In the genomic region with DNA sequence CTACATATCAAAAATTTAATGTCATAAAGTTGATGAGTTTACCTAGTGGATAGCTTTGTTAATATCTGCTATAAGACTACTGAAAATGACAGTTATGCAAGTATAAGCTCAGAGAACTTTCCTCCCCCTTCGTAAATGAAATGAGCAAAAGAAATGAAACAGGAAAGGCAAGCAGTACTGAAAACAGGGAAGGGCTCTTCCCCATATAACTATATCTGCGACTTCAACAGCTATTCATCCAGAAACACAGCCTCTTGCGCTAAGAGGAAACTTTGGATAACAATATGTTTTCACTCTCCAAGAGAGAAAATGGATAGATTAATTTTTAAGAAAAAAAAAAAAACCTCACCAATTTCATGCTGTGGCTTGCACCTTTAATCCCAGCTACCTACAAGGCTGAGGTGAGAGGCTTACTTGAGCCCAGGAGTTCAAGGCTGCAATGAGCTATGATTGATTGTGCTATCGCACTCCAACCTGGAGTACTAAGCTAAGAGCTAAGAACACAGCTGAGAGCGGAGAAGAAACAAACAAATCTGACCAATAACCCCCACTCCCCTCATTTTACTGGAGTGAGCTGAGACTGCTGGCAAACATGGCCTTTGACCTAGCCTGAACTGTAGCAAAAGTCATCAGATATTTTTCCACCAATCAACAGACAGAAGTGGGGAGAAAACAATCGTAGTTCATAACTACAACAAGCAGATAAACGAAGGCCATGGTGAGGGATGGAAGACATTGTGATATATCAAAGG, we compare ENCODE assay signal across 31 cellular contexts. TPM values are rescaled to one million over a fixed set of nuclear protein-coding genes. Genes with fewer than 3 reads are reported as not detected.
DNase-seq lines count a peak whose midpoint lies in the region; ATAC-seq and TF ChIP-seq lines count a peak whose summit lies in the region.
"Had no signal": no experiment of that assay in that cellular context is flagged by ENCODE, and none has a peak within 500 bp of the region (broad histone marks: within the 10 kb centered on the region; RNA-seq: fewer than 3 reads in every experiment).

No MANE protein-coding gene starts in this region.

- H2AFZ ChIP-seq in mammary epithelial cell (ENCODE audit: low read depth, low read length), result no peak overlapping the region

- H3K4me3 ChIP-seq in Caco-2 (ENCODE audit: low read depth, low read length), result no peak overlapping the region
- H3K4me3 ChIP-seq in lower lobe of right lung, result no peak overlapping the region
- no peak overlapping the region for H3K4me3 ChIP-seq in mammary epithelial cell (replicated peaks in 1 of 3; ENCODE audit: insufficient read depth in 1 of 3, low read depth in 2 of 3, low read length in 3 of 3)
- no peak overlapping the region for H3K4me3 ChIP-seq in psoas muscle
- H3K4me3 ChIP-seq: BLaER1 treated with 17β-estradiol and CSF1 and Interleukin-3, amounts not matched to agents 10 nM and 100 nM; GM12878 had no signal

- WGBS in mammary epithelial cell (ENCODE audit: low coverage, missing lambda C conversion rate), result 86% methylated on average over 7 of the region's 7 CpGs
- WGBS in psoas muscle, 3 donors, result 76 to 81% (median 77%) methylated on average over 7 of the region's 7 CpGs

- H3K27me3 Mint-ChIP-seq in Caco-2 (ENCODE audit: insufficient read depth, unreplicated experiment), result no peaks in the 10 kb centered on the region

- no peak overlapping the region for H3K4me2 ChIP-seq in mammary epithelial cell (ENCODE audit: insufficient read depth, low read depth, low read length)
- H3K4me2 ChIP-seq: BLaER1 treated with 17β-estradiol and CSF1 and Interleukin-3, amounts not matched to agents 10 nM and 100 nM had no signal

- H3K9me3 Mint-ChIP-seq in Caco-2 (ENCODE audit: unreplicated experiment), result peaks cover under 1% of the 10 kb centered on the region
- H3K9me3 Mint-ChIP-seq: CD4-positive, alpha-beta memory T cell had no signal

- TF ChIP-seq CTCF in Caco-2 (IDR thresholded peaks at IDR 0.05; ENCODE audit: insufficient read depth in 1 of 2, low read depth in 1 of 2, low read length in 1 of 2, severe bottlenecking in 1 of 2, unreplicated experiment in 1 of 2) (no peak), lower lobe of right lung (IDR thresholded peaks at IDR 0.05) (no peak), mammary epithelial cell (conservative IDR thresholded peaks at IDR 0.05 in 1 of 2, IDR thresholded peaks at IDR 0.05 in 1 of 2; ENCODE audit: extremely low read depth in 1 of 2, insufficient read depth in 1 of 2, low read depth in 1 of 2, low read length in 2 of 2) (no peak), psoas muscle (IDR thresholded peaks at IDR 0.05) (no peak)

- no peaks in the 10 kb centered on the region for H3K36me3 ChIP-seq in Caco-2 (ENCODE audit: control insufficient read depth, insufficient read depth, low read length)
- H3K36me3 ChIP-seq in lower lobe of right lung, result no peaks in the 10 kb centered on the region
- no peaks in the 10 kb centered on the region for H3K36me3 ChIP-seq in mammary epithelial cell (ENCODE audit: insufficient read depth, low read length)
- H3K36me3 ChIP-seq in psoas muscle (ENCODE audit: insufficient read depth in 1 of 2, low read depth in 1 of 2), result no peaks in the 10 kb centered on the region
- H3K36me3 ChIP-seq: BLaER1 treated with 17β-estradiol and CSF1 and Interleukin-3, amounts not matched to agents 10 nM and 100 nM had no signal

- H3K9me3 ChIP-seq in Caco-2, result no peaks in the 10 kb centered on the region
- no peaks in the 10 kb centered on the region for H3K9me3 ChIP-seq in lower lobe of right lung
- H3K9me3 ChIP-seq in mammary epithelial cell (replicated peaks; ENCODE audit: insufficient read depth, low read length), result no peaks in the 10 kb centered on the region
- no peaks in the 10 kb centered on the region for H3K9me3 ChIP-seq in psoas muscle

- no peak overlapping the region for H3K27ac ChIP-seq in lower lobe of right lung
- no peak overlapping the region for H3K27ac ChIP-seq in mammary epithelial cell (ENCODE audit: insufficient read depth, low read depth, low read length)
- no peak overlapping the region for H3K27ac ChIP-seq in psoas muscle
- H3K27ac ChIP-seq: BLaER1 treated with 17β-estradiol and CSF1 and Interleukin-3, amounts not matched to agents 10 nM and 100 nM; RWPE1 had no signal

- no TSS peak for BruUV-seq in Caco-2 (replicated peaks; lab: Mats Ljungman, UMichigan)
- no TSS peak for BruUV-seq in mammary epithelial cell (replicated peaks; lab: Mats Ljungman, UMichigan)

- intact Hi-C loops in Caco-2 (cut with micrococcal nuclease; ENCODE audit: unreplicated experiment), result loop anchor here (1.0 to 2.0 kb wide), 2 partner anchors 15 to 29 kb away; partner anchors contain the start of gene METTL18
- intact Hi-C loops in left colon (cut with DNase I, micrococcal nuclease), result no loop called here
- intact Hi-C loops in lower lobe of right lung (cut with DNase I), result no loop called here
- intact Hi-C loops in mammary epithelial cell (cut with micrococcal nuclease), result no loop called here
- intact Hi-C loops in psoas muscle (cut with DNase I), result no loop called here

- H3K27me3 ChIP-seq in Caco-2 (replicated peaks; ENCODE audit: control insufficient read depth, insufficient read depth, low read length) (no peaks in the 10 kb centered on the region), lower lobe of right lung (ENCODE audit: low read depth) (no peaks in the 10 kb centered on the region), mammary epithelial cell (ENCODE audit: insufficient read depth, low read length) (no peaks in the 10 kb centered on the region), psoas muscle (ENCODE audit: insufficient read depth in 3 of 3, low read length in 2 of 3) (peaks cover 0 to 3% (median 0%) of the 10 kb centered on the region in 3 donors)
- H3K27me3 ChIP-seq: BLaER1 treated with 17β-estradiol and CSF1 and Interleukin-3, amounts not matched to agents 10 nM and 100 nM had no signal

- H3K4me1 ChIP-seq in Caco-2 (peaks cover 23% of the 10 kb centered on the region), lower lobe of right lung (no peaks in the 10 kb centered on the region), mammary epithelial cell (ENCODE audit: insufficient read depth, low read length) (no peaks in the 10 kb centered on the region), psoas muscle (no peaks in the 10 kb centered on the region)
- H3K4me1 ChIP-seq: BLaER1 treated with 17β-estradiol and CSF1 and Interleukin-3, amounts not matched to agents 10 nM and 100 nM had no signal

- H3K9ac ChIP-seq in mammary epithelial cell (ENCODE audit: insufficient read depth, low read length), result no peak overlapping the region
- H3K9ac ChIP-seq: BLaER1 treated with 17β-estradiol and CSF1 and Interleukin-3, amounts not matched to agents 10 nM and 100 nM had no signal

- H3K4me3 Mint-ChIP-seq in Caco-2 (ENCODE audit: unreplicated experiment), result peak overlapping the region; percentile 61
- H3K4me3 Mint-ChIP-seq: CD4-positive, alpha-beta memory T cell had no signal

- peak; percentile 63 to 65 for DNase-seq in Caco-2
- peak; percentile 33 for DNase-seq in HuH-7.5 (ENCODE audit: low spot score)
- no peak for DNase-seq in left colon
- DNase-seq in lower lobe of right lung, result no peak
- DNase-seq in mammary epithelial cell, result no peak
- no peak for DNase-seq in psoas muscle
- DNase-seq: AML-193; CD4-positive, alpha-beta memory T cell; DMS 273 treated with DMSO at 0.1 percent for 48 hours; DMS79; EL; GDM1; Karpas-422; NCI-H1092 treated with DMSO at 0.1 percent for 48 hours; NCI-H1436 treated with DMSO at 0.1 percent for 48 hours; NCI-H187 treated with DMSO at 0.1 percent for 48 hours; NCI-H2107; NCI-H524; NCI-H748 treated with DMSO at 0.1 percent for 48 hours; NK-92 treated with Interleukin-12 subunit alpha and Interleukin-12 subunit beta, amount 100 ng/mL, for 24 hours; SHP77 treated with DMSO at 0.1 percent for 48 hours; SW 1271 had no signal

- no peaks in the 10 kb centered on the region for H3K36me3 Mint-ChIP-seq in Caco-2 (ENCODE audit: insufficient read depth, unreplicated experiment)
- H3K36me3 Mint-ChIP-seq: CD4-positive, alpha-beta memory T cell had no signal

- in situ Hi-C loops in mammary epithelial cell (cut with MboI; ENCODE audit: low sequenced_read_pairs in 2 of 2), result no loop called here

- no peaks in the 10 kb centered on the region for H4K20me1 ChIP-seq in mammary epithelial cell (ENCODE audit: insufficient read depth, low read length)
- H4K20me1 ChIP-seq: BLaER1 treated with 17β-estradiol and CSF1 and Interleukin-3, amounts not matched to agents 10 nM and 100 nM had no signal

- CTCF ChIA-PET in Caco-2 (lab: Charles Lee) (interaction anchor here (0.6 to 1.0 kb wide), 3 partner anchors 44 to 90 kb away, joined by 3 read pairs; no protein-coding TSS in a partner anchor), mammary epithelial cell (lab: Charles Lee; ENCODE audit: low non-redundant PET) (no interaction called here)

- dilution Hi-C loops in mammary epithelial cell (cut with HindIII; ENCODE audit: low sequenced_read_pairs), result no loop called here

- peak overlapping the region; percentile 40 for H3K27ac Mint-ChIP-seq in Caco-2 (ENCODE audit: unreplicated experiment)
- H3K27ac Mint-ChIP-seq: CD4-positive, alpha-beta memory T cell had no signal

- ATAC-seq in left colon (peak; percentile 61), lower lobe of right lung (peak; percentile 15 to 40), psoas muscle (no peak), GM18867 (IDR thresholded peaks at IDR 0.05; ENCODE audit: unreplicated experiment) (no peak), GM19023 (IDR thresholded peaks at IDR 0.05; ENCODE audit: unreplicated experiment) (no peak)
- ATAC-seq: GM12878, Panc1 had no signal

- POLR2A ChIA-PET in Caco-2 (lab: Charles Lee), result interaction anchor here (0.9 to 2.0 kb wide), 2 partner anchors 27 to 29 kb away, joined by 3 to 9 read pairs; partner anchors contain the start of gene METTL18

- no peaks in the 10 kb centered on the region for H3K79me2 ChIP-seq in mammary epithelial cell (ENCODE audit: insufficient read depth, low read length)

- peaks cover 25% of the 10 kb centered on the region for H3K4me1 Mint-ChIP-seq in Caco-2 (ENCODE audit: low read depth, unreplicated experiment)

RNA-seq across cellular contexts. Expression of gene METTL18, which starts 29.0 kb away (rescaled TPM):
- total RNA-seq in Caco-2 (2022) (6.9 and 7.9 TPM in 2 replicates), left colon (1 to 10 TPM; 4.9 to 7.5 TPM), lower lobe of right lung (8.3 TPM), mammary epithelial cell (1 to 10 TPM; 4.3 to 6.0 TPM), psoas muscle (1 to 10 TPM; 3.4 to 5.0 (median 4.2) TPM)
- polyA plus RNA-seq in mammary epithelial cell (2.6 TPM), psoas muscle (1 to 10 TPM; 4.2 to 8.4 (median 5.4) TPM)
- not detected for polyA minus RNA-seq in mammary epithelial cell

RNA-seq across cellular contexts. Expression of gene SELE, which starts 31.9 kb away (rescaled TPM):
- total RNA-seq in Caco-2 (2022), result not detected in 2 replicates
- total RNA-seq in left colon, result under 1 TPM; 0.21 to 0.61 TPM
- 0.38 TPM for total RNA-seq in lower lobe of right lung
- total RNA-seq in mammary epithelial cell, result not detected
- polyA plus RNA-seq in mammary epithelial cell, result not detected
- not detected for polyA minus RNA-seq in mammary epithelial cell
- 1 to 10 TPM in 1 of 4 donors, under 1 TPM in 2, not detected in 1; 0.12 to 1.3 (median 0.62) TPM for total RNA-seq in psoas muscle
- under 1 TPM; 0.14 to 0.36 (median 0.17) TPM for polyA plus RNA-seq in psoas muscle
- total RNA-seq: CD4-positive, alpha-beta memory T cell; GM12878; H4; M059J had no signal
- polyA plus RNA-seq: AG04450; CD4-positive, alpha-beta memory T cell; GM12878 had no signal

RNA-seq across cellular contexts. Expression of gene SELL, which starts 54.3 kb away (rescaled TPM):
- total RNA-seq in Caco-2 (2022), result not detected in 2 replicates
- total RNA-seq in left colon, result 1 to 10 TPM in 1 of 2 donors, under 1 TPM in 1; 0.64 to 1.7 TPM
- total RNA-seq in lower lobe of right lung, result 23.8 TPM
- total RNA-seq in mammary epithelial cell, result under 1 TPM in 1 of 2 donors, not detected in 1; 0.17 TPM
- 0.11 TPM for polyA plus RNA-seq in mammary epithelial cell
- not detected for polyA minus RNA-seq in mammary epithelial cell
- 1 to 10 TPM; 1.1 to 3.1 (median 1.8) TPM for total RNA-seq in psoas muscle
- under 1 TPM; 0.14 to 0.35 (median 0.33) TPM for polyA plus RNA-seq in psoas muscle

Comparison
In these comparisons a context has a peak if more than half of its experiments do, and no peak if none do; other contexts are left out.
1. DNase-seq: peak in Caco-2 (2 of 2) and HuH-7.5 (single experiment); none in left colon (0 of 2), lower lobe of right lung (single experiment), mammary epithelial cell (single experiment) and psoas muscle (0 of 2).
2. ATAC-seq: peak in left colon (single experiment) and lower lobe of right lung (2 of 2); none in psoas muscle (0 of 4), GM18867 (single experiment) and GM19023 (single experiment).